9 cellular contexts compared by ENCODE assay signal in the genomic region with DNA sequence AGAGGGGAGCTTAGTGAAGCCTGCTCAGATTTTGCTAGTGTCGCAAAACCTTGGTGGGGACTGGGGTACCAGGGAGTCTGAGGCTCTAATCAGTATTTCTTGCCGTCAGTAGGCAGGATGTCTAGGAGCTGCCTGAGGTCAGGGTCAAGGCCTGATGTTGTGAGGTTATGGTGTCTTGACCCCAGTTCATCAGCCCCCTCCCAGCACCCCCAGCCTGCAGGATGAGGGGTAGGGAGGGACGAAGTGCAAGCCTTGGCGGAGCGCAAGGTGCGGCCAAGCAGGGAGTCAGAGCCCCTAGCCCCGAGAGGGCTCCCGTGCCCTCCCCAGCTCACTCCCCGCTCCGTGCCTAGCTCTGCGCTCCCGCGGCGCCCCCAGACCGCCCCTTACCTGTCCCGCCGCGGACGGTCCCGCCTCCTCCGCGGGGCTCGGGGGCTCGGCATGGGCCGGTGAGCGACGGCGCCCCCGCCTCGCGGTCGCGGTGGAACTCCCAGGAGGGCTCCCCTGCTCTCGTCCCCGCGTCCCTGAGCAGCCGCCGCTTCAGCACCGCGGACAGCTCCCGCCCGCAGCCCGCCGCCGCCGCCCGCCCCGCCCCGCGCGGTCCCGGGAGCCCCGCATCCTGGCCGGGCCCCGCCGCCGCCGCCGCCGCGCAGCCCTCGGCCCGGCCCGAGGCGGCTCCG. TPM values are rescaled to one million over a fixed set of nuclear protein-coding genes. Genes with fewer than 3 reads are reported as not detected.
DNase-seq lines count a peak whose midpoint lies in the region; ATAC-seq lines count a peak whose summit lies in the region.
"Had no signal": no experiment of that assay in that cellular context is flagged by ENCODE, and none has a peak within 500 bp of the region (broad histone marks: within the 10 kb centered on the region; RNA-seq: fewer than 3 reads in every experiment).

No MANE protein-coding gene starts in this region.

- H3K4me3 ChIP-seq in CD4-positive, CD25-positive, alpha-beta regulatory T cell (ENCODE audit: low read depth, low read length) = no peak overlapping the region
- H3K4me3 ChIP-seq in NT2/D1 (ENCODE audit: insufficient read length, low read depth) (peak overlapping the region; percentile 18), iPS-15b (ENCODE audit: low read depth, low read length) (peak overlapping the region; percentile 52)

- H3K9ac ChIP-seq in NT2/D1 (ENCODE audit: insufficient read length, low read depth) (no peak overlapping the region), iPS-15b (ENCODE audit: low read depth, low read length) (no peak overlapping the region)

- no peaks in the 10 kb centered on the region for H3K36me3 ChIP-seq in CD4-positive, CD25-positive, alpha-beta regulatory T cell (ENCODE audit: control insufficient read depth, insufficient read depth, low read length)
- H3K36me3 ChIP-seq in NT2/D1 (ENCODE audit: insufficient read depth, insufficient read length, low read length) (no peaks in the 10 kb centered on the region), iPS-15b (ENCODE audit: control insufficient read depth, insufficient read depth, low read length) (no peaks in the 10 kb centered on the region)

- peaks cover 16% of the 10 kb centered on the region for H3K27me3 ChIP-seq in CD4-positive, CD25-positive, alpha-beta regulatory T cell (ENCODE audit: control insufficient read depth, insufficient read depth, low read length)
- H3K27me3 ChIP-seq in NT2/D1 (ENCODE audit: insufficient read depth, insufficient read length) (peaks cover 55% of the 10 kb centered on the region), iPS-15b (ENCODE audit: control insufficient read depth, insufficient read depth, low read length) (peaks cover 13% of the 10 kb centered on the region)

- H3K27me3 Mint-ChIP-seq in CD4-positive, CD25-positive, alpha-beta regulatory T cell = peaks cover 65% of the 10 kb centered on the region

- H3K27ac Mint-ChIP-seq in CD4-positive, CD25-positive, alpha-beta regulatory T cell = no peak overlapping the region
- H3K27ac Mint-ChIP-seq: activated naive CD4-positive, alpha-beta T cell treated with anti-CD3 and anti-CD28 coated beads, Interleukin-2, amount 50 U/mL, for 24 hours had no signal

- peaks cover 3% of the 10 kb centered on the region for H3K36me3 Mint-ChIP-seq in CD4-positive, CD25-positive, alpha-beta regulatory T cell
- H3K36me3 Mint-ChIP-seq: activated naive CD4-positive, alpha-beta T cell treated with anti-CD3 and anti-CD28 coated beads, Interleukin-2, amount 50 U/mL, for 24 hours had no signal

- H3K4me1 ChIP-seq in CD4-positive, CD25-positive, alpha-beta regulatory T cell (ENCODE audit: control insufficient read depth, insufficient read depth, low read length, poor library complexity, severe bottlenecking) = no peaks in the 10 kb centered on the region
- H3K4me1 ChIP-seq in NT2/D1 (ENCODE audit: insufficient read depth, insufficient read length) (peaks cover 6% of the 10 kb centered on the region), iPS-15b (ENCODE audit: control insufficient read depth, insufficient read depth, low read length) (peaks cover 26% of the 10 kb centered on the region)

- H3K9me3 Mint-ChIP-seq in CD4-positive, CD25-positive, alpha-beta regulatory T cell = peaks cover 0 to 6% (median 2%) of the 10 kb centered on the region in 7 donors
- H3K9me3 Mint-ChIP-seq: activated naive CD4-positive, alpha-beta T cell treated with anti-CD3 and anti-CD28 coated beads, Interleukin-2, amount 50 U/mL, for 24 hours had no signal

- no peak overlapping the region for H3K27ac ChIP-seq in CD4-positive, CD25-positive, alpha-beta regulatory T cell (ENCODE audit: insufficient read depth, low read length, poor library complexity, severe bottlenecking)

- H3K9me3 ChIP-seq in CD4-positive, CD25-positive, alpha-beta regulatory T cell (ENCODE audit: control insufficient read depth in 2 of 2, low read length in 2 of 2) = no peaks in the 10 kb centered on the region
- H3K9me3 ChIP-seq in NT2/D1 (ENCODE audit: insufficient read depth, low read length) (no peaks in the 10 kb centered on the region), iPS-15b (ENCODE audit: control insufficient read depth, insufficient read depth, low read length) (no peaks in the 10 kb centered on the region)

- peaks cover 0 to 3% (median 0%) of the 10 kb centered on the region in 4 donors for H3K4me1 Mint-ChIP-seq in CD4-positive, CD25-positive, alpha-beta regulatory T cell

- DNase-seq in CD4-positive, CD25-positive, alpha-beta regulatory T cell = peak; percentile 11 to 55 (median 17)
- DNase-seq in NT2/D1 (ENCODE audit: low read depth, low spot score) (no peak), activated gamma-delta T cell treated with Interleukin-2 at 50 U/mL for 16 hours (peak; percentile 40), ureter (ENCODE audit: low spot score) (no peak), SHP77 (lab: John Stamatoyannopoulos, UW) (no peak)
- peak; percentile 28 to 40 for DNase-seq in stimulated activated CD4-positive, alpha-beta T cell treated with anti-CD3 and anti-CD28 coated beads, Interleukin-4, amount 100 ng/mL, for 48 hours (ENCODE audit: low read depth in 2 of 2)

- H3K4me3 Mint-ChIP-seq in CD4-positive, CD25-positive, alpha-beta regulatory T cell = no peak overlapping the region

- peak; percentile 54 for ATAC-seq in CD4-positive, CD25-positive, alpha-beta regulatory T cell (ENCODE audit: low read depth in 2 of 2)
- ATAC-seq in GM18517 (IDR thresholded peaks at IDR 0.05; ENCODE audit: unreplicated experiment) = no peak

RNA-seq across cellular contexts. Expression of a gene that starts 0.3 kb away (rescaled TPM):
- total RNA-seq in CD4-positive, CD25-positive, alpha-beta regulatory T cell = not detected
- polyA plus RNA-seq in CD4-positive, CD25-positive, alpha-beta regulatory T cell = not detected
- 0.18 TPM for total RNA-seq in ureter

Comparison
In these comparisons a context has a peak if more than half of its experiments do, and no peak if none do; other contexts are left out.
1. DNase-seq: peak in CD4-positive, CD25-positive, alpha-beta regulatory T cell (3 of 3), activated gamma-delta T cell treated with Interleukin-2 at 50 U/mL for 16 hours (single experiment) and stimulated activated CD4-positive, alpha-beta T cell treated with anti-CD3 and anti-CD28 coated beads, Interleukin-4, amount 100 ng/mL, for 48 hours (2 of 2); none in NT2/D1 (single experiment), ureter (single experiment) and SHP77 (0 of 2).